Comparison of ENCODE assay signal across 8 cellular contexts in genomic region chr3:125437631-125438435, GRCh38.
DNase-seq lines count a peak whose midpoint lies in the region; ATAC-seq and TF ChIP-seq lines count a peak whose summit lies in the region.

No MANE protein-coding gene starts in this region.

- DNase-seq in NCI-H1092 (lab: John Stamatoyannopoulos, UW) (peak; percentile 1), memory B cell (ENCODE audit: low spot score in 2 of 2) (peak; percentile 60 to 77), NCI-H524 treated with DMSO at 0.1 percent for 48 hours (lab: John Stamatoyannopoulos, UW) (no peak)
- peak; percentile 63 for DNase-seq in activated CD4-positive, alpha-beta memory T cell treated with anti-CD3 and anti-CD28 coated beads, Interleukin-2, amount 10 ng/mL, durations not matched to agents 7 days and 5 days
- DNase-seq in effector memory CD8-positive, alpha-beta T cell: peak; percentile 54 to 65 (median 64)
- DNase-seq in stimulated activated CD8-positive, alpha-beta memory T cell treated with anti-CD3 and anti-CD28 coated beads, Interleukin-15, amount 100 ng/mL, for 48 hours (ENCODE audit: low read depth in 2 of 2): peak; percentile 5 to 23

- ATAC-seq in effector memory CD8-positive, alpha-beta T cell (replicated peaks): peak; percentile 50
- ATAC-seq in memory B cell (ENCODE audit: low read depth) (peak; percentile 47), GM19324 (IDR thresholded peaks at IDR 0.05; ENCODE audit: low FRiP score, unreplicated experiment) (no peak)

- POLR2A ChIA-PET in activated CD4-positive, alpha-beta memory T cell treated with anti-CD3 and anti-CD28 coated beads, Interleukin-2, amount 10 ng/mL, durations not matched to agents 7 days and 5 days (lab: Charles Lee): no interaction called here

- H3K27ac Mint-ChIP-seq in activated CD4-positive, alpha-beta memory T cell treated with anti-CD3 and anti-CD28 coated beads, Interleukin-2, amount 10 ng/mL, durations not matched to agents 7 days and 5 days: no peak overlapping the region
- H3K27ac Mint-ChIP-seq in effector memory CD8-positive, alpha-beta T cell: no peak overlapping the region
- H3K27ac Mint-ChIP-seq in memory B cell: no peak overlapping the region

- CTCF ChIA-PET in activated CD4-positive, alpha-beta memory T cell treated with anti-CD3 and anti-CD28 coated beads, Interleukin-2, amount 10 ng/mL, durations not matched to agents 7 days and 5 days (lab: Charles Lee): interaction anchor here (0.5 to 3.6 kb wide), 11 partner anchors 9 to 1084 kb away, joined by 3 to 19 read pairs (median 4); no protein-coding TSS in a partner anchor

- H3K9me3 Mint-ChIP-seq in activated CD4-positive, alpha-beta memory T cell treated with anti-CD3 and anti-CD28 coated beads, Interleukin-2, amount 10 ng/mL, durations not matched to agents 7 days and 5 days: no peaks in the 10 kb centered on the region
- H3K9me3 Mint-ChIP-seq in effector memory CD8-positive, alpha-beta T cell: no peaks in the 10 kb centered on the region
- no peaks in the 10 kb centered on the region for H3K9me3 Mint-ChIP-seq in memory B cell

- peak; percentile 9 for TF ChIP-seq CTCF in GM12801 (IDR thresholded peaks at IDR 0.05; ENCODE audit: extremely low read depth, insufficient read length)

- H3K36me3 Mint-ChIP-seq in activated CD4-positive, alpha-beta memory T cell treated with anti-CD3 and anti-CD28 coated beads, Interleukin-2, amount 10 ng/mL, durations not matched to agents 7 days and 5 days (ENCODE audit: low read depth): no peaks in the 10 kb centered on the region
- no peaks in the 10 kb centered on the region for H3K36me3 Mint-ChIP-seq in effector memory CD8-positive, alpha-beta T cell (ENCODE audit: insufficient read depth)
- no peaks in the 10 kb centered on the region for H3K36me3 Mint-ChIP-seq in memory B cell

- H3K4me1 Mint-ChIP-seq in activated CD4-positive, alpha-beta memory T cell treated with anti-CD3 and anti-CD28 coated beads, Interleukin-2, amount 10 ng/mL, durations not matched to agents 7 days and 5 days: peaks cover 9% of the 10 kb centered on the region
- peaks cover 6 to 9% of the 10 kb centered on the region in 2 donors for H3K4me1 Mint-ChIP-seq in effector memory CD8-positive, alpha-beta T cell (ENCODE audit: low read depth in 2 of 2)
- peaks cover 5% of the 10 kb centered on the region for H3K4me1 Mint-ChIP-seq in memory B cell

- H3K4me3 Mint-ChIP-seq in activated CD4-positive, alpha-beta memory T cell treated with anti-CD3 and anti-CD28 coated beads, Interleukin-2, amount 10 ng/mL, durations not matched to agents 7 days and 5 days: no peak overlapping the region
- no peak overlapping the region for H3K4me3 Mint-ChIP-seq in effector memory CD8-positive, alpha-beta T cell
- H3K4me3 Mint-ChIP-seq in memory B cell: no peak overlapping the region

- H3K27me3 Mint-ChIP-seq in activated CD4-positive, alpha-beta memory T cell treated with anti-CD3 and anti-CD28 coated beads, Interleukin-2, amount 10 ng/mL, durations not matched to agents 7 days and 5 days: no peaks in the 10 kb centered on the region
- no peaks in the 10 kb centered on the region for H3K27me3 Mint-ChIP-seq in effector memory CD8-positive, alpha-beta T cell
- H3K27me3 Mint-ChIP-seq in memory B cell: no peaks in the 10 kb centered on the region
